In the genomic region with DNA sequence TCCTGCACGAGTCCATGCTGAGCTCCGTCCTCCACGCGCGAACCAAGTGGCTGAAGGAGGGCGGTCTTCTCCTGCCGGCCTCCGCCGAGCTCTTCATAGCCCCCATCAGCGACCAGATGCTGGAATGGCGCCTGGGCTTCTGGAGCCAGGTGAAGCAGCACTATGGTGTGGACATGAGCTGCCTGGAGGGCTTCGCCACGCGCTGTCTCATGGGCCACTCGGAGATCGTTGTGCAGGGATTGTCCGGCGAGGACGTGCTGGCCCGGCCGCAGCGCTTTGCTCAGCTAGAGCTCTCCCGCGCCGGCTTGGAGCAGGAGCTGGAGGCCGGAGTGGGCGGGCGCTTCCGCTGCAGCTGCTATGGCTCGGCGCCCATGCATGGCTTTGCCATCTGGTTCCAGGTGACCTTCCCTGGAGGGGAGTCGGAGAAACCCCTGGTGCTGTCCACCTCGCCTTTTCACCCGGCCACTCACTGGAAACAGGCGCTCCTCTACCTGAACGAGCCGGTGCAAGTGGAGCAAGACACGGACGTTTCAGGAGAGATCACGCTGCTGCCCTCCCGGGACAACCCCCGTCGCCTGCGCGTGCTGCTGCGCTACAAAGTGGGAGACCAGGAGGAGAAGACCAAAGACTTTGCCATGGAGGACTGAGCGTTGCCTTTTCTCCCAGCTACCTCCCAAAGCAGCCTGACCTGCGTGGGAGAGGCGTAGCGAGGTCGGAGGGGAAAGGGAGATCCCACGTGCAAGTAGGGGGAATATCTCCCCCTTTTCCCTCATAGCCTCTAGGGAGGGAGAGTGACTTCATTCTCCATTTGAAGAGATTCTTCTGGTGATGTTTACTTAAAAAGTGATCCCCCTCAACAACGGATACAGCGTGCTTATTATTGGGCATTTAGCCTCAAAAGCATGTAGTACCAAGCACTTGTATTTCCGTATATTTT, we compare ENCODE assay signal across 1 cellular context.
TF ChIP-seq lines count a peak whose summit lies in the region.

No MANE protein-coding gene starts in this region.

TF ChIP-seq in H1, 55 proteins besides CTCF, POLR2A, EP300 and RAD21:
- TF ChIP-seq TBP (IDR thresholded peaks at IDR 0.05; ENCODE audit: low read depth, low read length) (peak; percentile 32; the same call in 1 of the 2 replicates), RBBP5 (IDR thresholded peaks at IDR 0.05; ENCODE audit: borderline replicate concordance, low read depth, low read length) (0 out of 2 replicates have a peak, but pooled peaks have one; percentile 35), SP4 (IDR thresholded peaks at IDR 0.05; ENCODE audit: low read length) (no peak), TAF1 (IDR thresholded peaks at IDR 0.05; ENCODE audit: low read depth, low read length) (peak; percentile 65), POLR2AphosphoS5 (IDR thresholded peaks at IDR 0.05; ENCODE audit: low read depth, low read length) (peak; percentile 60; the same call in 1 of the 2 replicates), YY1 (IDR thresholded peaks at IDR 0.05; ENCODE audit: low read depth, low read length) (0 out of 2 replicates have a peak, but pooled peaks have one; percentile 12), NANOG (IDR thresholded peaks at IDR 0.05; ENCODE audit: insufficient read depth, low read depth, low read length, poor library complexity, severe bottlenecking) (no peak), EZH2 (IDR thresholded peaks at IDR 0.05; ENCODE audit: low read depth, low read length, severe bottlenecking) (no peak)
- TF ChIP-seq, protein P1, sequence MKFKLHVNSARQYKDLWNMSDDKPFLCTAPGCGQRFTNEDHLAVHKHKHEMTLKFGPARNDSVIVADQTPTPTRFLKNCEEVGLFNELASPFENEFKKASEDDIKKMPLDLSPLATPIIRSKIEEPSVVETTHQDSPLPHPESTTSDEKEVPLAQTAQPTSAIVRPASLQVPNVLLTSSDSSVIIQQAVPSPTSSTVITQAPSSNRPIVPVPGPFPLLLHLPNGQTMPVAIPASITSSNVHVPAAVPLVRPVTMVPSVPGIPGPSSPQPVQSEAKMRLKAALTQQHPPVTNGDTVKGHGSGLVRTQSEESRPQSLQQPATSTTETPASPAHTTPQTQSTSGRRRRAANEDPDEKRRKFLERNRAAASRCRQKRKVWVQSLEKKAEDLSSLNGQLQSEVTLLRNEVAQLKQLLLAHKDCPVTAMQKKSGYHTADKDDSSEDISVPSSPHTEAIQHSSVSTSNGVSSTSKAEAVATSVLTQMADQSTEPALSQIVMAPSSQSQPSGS (IDR thresholded peaks at IDR 0.05; ENCODE audit: low read length): no peak
